1 cellular context compared by ENCODE assay signal in the genomic region with DNA sequence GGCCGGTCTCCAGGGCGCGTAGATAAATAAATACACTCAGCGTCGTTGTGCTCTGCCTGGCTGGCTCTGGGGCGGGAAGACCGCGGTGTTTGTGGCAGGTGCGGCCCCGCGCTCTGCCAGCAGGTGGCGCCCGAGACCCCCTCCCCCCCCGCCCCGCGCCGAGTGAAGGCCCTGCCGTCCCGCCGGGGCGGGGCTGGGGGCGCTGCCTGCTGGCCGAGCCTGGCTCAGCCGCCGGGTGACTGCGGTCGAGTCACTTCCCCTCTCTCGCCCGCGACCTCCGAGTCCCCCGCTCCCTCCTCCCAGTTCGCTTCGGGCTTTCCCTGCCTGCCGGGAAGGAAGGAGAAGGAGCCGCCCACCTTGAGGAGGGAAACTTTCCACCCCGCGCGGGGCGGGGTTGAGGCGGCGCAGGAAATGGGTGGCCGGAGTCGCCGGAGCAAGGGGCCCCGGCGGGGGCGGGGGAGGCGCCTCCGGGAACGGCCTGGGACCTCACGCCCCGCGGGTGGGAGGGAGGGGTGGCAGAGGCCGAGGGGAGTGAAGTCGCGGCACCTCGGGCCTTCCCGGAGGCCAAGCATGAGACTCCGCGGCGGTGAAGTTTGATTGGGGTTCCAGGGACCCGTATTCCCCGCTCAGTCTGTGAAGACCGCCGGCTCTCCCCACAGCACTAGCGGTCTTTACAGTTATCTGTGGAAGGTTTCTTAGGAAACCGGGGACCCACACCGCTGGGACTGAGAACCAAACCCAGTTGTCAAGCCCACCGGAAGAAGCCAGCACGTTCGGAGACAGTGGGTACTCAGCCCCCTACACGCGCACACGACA.
TF ChIP-seq lines count a peak whose summit lies in the region.

No MANE protein-coding gene starts in this region.

TF ChIP-seq in HepG2, 621 proteins besides CTCF, POLR2A, EP300 and RAD21 (continues in another document):
- peak; percentile 59 for TF ChIP-seq ZFX (CRISPR knock-in tag; IDR thresholded peaks at IDR 0.05; ENCODE audit: low read depth)
- no peak for TF ChIP-seq KLF9 (CRISPR knock-in tag; IDR thresholded peaks at IDR 0.05; ENCODE audit: low read depth)
- TF ChIP-seq SRSF4 (IDR thresholded peaks at IDR 0.05; ENCODE audit: low read depth, low read length, poor library complexity, severe bottlenecking): no peak
- TF ChIP-seq, protein P1, sequence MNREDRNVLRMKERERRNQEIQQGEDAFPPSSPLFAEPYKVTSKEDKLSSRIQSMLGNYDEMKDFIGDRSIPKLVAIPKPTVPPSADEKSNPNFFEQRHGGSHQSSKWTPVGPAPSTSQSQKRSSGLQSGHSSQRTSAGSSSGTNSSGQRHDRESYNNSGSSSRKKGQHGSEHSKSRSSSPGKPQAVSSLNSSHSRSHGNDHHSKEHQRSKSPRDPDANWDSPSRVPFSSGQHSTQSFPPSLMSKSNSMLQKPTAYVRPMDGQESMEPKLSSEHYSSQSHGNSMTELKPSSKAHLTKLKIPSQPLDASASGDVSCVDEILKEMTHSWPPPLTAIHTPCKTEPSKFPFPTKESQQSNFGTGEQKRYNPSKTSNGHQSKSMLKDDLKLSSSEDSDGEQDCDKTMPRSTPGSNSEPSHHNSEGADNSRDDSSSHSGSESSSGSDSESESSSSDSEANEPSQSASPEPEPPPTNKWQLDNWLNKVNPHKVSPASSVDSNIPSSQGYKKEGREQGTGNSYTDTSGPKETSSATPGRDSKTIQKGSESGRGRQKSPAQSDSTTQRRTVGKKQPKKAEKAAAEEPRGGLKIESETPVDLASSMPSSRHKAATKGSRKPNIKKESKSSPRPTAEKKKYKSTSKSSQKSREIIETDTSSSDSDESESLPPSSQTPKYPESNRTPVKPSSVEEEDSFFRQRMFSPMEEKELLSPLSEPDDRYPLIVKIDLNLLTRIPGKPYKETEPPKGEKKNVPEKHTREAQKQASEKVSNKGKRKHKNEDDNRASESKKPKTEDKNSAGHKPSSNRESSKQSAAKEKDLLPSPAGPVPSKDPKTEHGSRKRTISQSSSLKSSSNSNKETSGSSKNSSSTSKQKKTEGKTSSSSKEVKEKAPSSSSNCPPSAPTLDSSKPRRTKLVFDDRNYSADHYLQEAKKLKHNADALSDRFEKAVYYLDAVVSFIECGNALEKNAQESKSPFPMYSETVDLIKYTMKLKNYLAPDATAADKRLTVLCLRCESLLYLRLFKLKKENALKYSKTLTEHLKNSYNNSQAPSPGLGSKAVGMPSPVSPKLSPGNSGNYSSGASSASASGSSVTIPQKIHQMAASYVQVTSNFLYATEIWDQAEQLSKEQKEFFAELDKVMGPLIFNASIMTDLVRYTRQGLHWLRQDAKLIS (CRISPR knock-in tag; IDR thresholded peaks at IDR 0.05): no peak
- no peak for TF ChIP-seq RFXAP (CRISPR knock-in tag; IDR thresholded peaks at IDR 0.05; ENCODE audit: borderline replicate concordance)
- no peak for TF ChIP-seq NFRKB (IDR thresholded peaks at IDR 0.05)
- TF ChIP-seq ZNF30 (CRISPR knock-in tag; IDR thresholded peaks at IDR 0.05): no peak
- no peak for TF ChIP-seq ZNF547 (CRISPR knock-in tag; IDR thresholded peaks at IDR 0.05)
- TF ChIP-seq ZBTB42 (CRISPR knock-in tag; IDR thresholded peaks at IDR 0.05): no peak
- TF ChIP-seq, protein P2, sequence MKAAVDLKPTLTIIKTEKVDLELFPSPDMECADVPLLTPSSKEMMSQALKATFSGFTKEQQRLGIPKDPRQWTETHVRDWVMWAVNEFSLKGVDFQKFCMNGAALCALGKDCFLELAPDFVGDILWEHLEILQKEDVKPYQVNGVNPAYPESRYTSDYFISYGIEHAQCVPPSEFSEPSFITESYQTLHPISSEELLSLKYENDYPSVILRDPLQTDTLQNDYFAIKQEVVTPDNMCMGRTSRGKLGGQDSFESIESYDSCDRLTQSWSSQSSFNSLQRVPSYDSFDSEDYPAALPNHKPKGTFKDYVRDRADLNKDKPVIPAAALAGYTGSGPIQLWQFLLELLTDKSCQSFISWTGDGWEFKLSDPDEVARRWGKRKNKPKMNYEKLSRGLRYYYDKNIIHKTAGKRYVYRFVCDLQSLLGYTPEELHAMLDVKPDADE (CRISPR knock-in tag; IDR thresholded peaks at IDR 0.05): no peak
- TF ChIP-seq, protein P3, sequence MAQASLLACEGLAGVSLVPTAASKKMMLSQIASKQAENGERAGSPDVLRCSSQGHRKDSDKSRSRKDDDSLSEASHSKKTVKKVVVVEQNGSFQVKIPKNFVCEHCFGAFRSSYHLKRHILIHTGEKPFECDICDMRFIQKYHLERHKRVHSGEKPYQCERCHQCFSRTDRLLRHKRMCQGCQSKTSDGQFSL (CRISPR knock-in tag; IDR thresholded peaks at IDR 0.05): peak; percentile 81
- no peak for TF ChIP-seq ZNF253 (CRISPR knock-in tag; IDR thresholded peaks at IDR 0.05; ENCODE audit: borderline replicate concordance)
- TF ChIP-seq, protein P4, sequence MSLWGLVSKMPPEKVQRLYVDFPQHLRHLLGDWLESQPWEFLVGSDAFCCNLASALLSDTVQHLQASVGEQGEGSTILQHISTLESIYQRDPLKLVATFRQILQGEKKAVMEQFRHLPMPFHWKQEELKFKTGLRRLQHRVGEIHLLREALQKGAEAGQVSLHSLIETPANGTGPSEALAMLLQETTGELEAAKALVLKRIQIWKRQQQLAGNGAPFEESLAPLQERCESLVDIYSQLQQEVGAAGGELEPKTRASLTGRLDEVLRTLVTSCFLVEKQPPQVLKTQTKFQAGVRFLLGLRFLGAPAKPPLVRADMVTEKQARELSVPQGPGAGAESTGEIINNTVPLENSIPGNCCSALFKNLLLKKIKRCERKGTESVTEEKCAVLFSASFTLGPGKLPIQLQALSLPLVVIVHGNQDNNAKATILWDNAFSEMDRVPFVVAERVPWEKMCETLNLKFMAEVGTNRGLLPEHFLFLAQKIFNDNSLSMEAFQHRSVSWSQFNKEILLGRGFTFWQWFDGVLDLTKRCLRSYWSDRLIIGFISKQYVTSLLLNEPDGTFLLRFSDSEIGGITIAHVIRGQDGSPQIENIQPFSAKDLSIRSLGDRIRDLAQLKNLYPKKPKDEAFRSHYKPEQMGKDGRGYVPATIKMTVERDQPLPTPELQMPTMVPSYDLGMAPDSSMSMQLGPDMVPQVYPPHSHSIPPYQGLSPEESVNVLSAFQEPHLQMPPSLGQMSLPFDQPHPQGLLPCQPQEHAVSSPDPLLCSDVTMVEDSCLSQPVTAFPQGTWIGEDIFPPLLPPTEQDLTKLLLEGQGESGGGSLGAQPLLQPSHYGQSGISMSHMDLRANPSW (CRISPR knock-in tag; IDR thresholded peaks at IDR 0.05; ENCODE audit: borderline replicate concordance): no peak
- TF ChIP-seq, protein P5, sequence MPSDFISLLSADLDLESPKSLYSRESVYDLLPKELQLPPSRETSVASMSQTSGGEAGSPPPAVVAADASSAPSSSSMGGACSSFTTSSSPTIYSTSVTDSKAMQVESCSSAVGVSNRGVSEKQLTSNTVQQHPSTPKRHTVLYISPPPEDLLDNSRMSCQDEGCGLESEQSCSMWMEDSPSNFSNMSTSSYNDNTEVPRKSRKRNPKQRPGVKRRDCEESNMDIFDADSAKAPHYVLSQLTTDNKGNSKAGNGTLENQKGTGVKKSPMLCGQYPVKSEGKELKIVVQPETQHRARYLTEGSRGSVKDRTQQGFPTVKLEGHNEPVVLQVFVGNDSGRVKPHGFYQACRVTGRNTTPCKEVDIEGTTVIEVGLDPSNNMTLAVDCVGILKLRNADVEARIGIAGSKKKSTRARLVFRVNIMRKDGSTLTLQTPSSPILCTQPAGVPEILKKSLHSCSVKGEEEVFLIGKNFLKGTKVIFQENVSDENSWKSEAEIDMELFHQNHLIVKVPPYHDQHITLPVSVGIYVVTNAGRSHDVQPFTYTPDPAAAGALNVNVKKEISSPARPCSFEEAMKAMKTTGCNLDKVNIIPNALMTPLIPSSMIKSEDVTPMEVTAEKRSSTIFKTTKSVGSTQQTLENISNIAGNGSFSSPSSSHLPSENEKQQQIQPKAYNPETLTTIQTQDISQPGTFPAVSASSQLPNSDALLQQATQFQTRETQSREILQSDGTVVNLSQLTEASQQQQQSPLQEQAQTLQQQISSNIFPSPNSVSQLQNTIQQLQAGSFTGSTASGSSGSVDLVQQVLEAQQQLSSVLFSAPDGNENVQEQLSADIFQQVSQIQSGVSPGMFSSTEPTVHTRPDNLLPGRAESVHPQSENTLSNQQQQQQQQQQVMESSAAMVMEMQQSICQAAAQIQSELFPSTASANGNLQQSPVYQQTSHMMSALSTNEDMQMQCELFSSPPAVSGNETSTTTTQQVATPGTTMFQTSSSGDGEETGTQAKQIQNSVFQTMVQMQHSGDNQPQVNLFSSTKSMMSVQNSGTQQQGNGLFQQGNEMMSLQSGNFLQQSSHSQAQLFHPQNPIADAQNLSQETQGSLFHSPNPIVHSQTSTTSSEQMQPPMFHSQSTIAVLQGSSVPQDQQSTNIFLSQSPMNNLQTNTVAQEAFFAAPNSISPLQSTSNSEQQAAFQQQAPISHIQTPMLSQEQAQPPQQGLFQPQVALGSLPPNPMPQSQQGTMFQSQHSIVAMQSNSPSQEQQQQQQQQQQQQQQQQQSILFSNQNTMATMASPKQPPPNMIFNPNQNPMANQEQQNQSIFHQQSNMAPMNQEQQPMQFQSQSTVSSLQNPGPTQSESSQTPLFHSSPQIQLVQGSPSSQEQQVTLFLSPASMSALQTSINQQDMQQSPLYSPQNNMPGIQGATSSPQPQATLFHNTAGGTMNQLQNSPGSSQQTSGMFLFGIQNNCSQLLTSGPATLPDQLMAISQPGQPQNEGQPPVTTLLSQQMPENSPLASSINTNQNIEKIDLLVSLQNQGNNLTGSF (CRISPR knock-in tag; IDR thresholded peaks at IDR 0.05): no peak
- TF ChIP-seq ZNF460 (CRISPR knock-in tag; IDR thresholded peaks at IDR 0.05; ENCODE audit: borderline replicate concordance): no peak
- no peak for TF ChIP-seq ZNF562 (CRISPR knock-in tag; IDR thresholded peaks at IDR 0.05; ENCODE audit: borderline replicate concordance)
- TF ChIP-seq, protein P6, sequence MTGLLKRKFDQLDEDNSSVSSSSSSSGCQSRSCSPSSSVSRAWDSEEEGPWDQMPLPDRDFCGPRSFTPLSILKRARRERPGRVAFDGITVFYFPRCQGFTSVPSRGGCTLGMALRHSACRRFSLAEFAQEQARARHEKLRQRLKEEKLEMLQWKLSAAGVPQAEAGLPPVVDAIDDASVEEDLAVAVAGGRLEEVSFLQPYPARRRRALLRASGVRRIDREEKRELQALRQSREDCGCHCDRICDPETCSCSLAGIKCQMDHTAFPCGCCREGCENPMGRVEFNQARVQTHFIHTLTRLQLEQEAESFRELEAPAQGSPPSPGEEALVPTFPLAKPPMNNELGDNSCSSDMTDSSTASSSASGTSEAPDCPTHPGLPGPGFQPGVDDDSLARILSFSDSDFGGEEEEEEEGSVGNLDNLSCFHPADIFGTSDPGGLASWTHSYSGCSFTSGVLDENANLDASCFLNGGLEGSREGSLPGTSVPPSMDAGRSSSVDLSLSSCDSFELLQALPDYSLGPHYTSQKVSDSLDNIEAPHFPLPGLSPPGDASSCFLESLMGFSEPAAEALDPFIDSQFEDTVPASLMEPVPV (CRISPR knock-in tag; IDR thresholded peaks at IDR 0.05): no peak
- no peak for TF ChIP-seq ZSCAN31 (CRISPR knock-in tag; IDR thresholded peaks at IDR 0.05; ENCODE audit: low read depth)
- TF ChIP-seq JUND (CRISPR knock-in tag; IDR thresholded peaks at IDR 0.05): no peak
- peak; percentile 24; the same call in 1 of the 2 replicates for TF ChIP-seq TAF1 (CRISPR knock-in tag; IDR thresholded peaks at IDR 0.05)
- TF ChIP-seq, protein P7, sequence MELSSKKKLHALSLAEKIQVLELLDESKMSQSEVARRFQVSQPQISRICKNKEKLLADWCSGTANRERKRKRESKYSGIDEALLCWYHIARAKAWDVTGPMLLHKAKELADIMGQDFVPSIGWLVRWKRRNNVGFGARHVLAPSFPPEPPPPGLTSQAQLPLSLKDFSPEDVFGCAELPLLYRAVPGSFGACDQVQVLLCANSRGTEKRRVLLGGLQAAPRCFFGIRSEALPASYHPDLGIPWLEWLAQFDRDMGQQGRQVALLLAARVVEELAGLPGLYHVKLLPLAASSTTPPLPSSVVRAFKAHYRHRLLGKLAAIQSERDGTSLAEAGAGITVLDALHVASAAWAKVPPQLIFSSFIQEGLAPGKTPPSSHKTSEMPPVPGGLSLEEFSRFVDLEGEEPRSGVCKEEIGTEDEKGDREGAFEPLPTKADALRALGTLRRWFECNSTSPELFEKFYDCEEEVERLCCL (CRISPR knock-in tag; IDR thresholded peaks at IDR 0.05; ENCODE audit: borderline replicate concordance): no peak
- TF ChIP-seq, protein P8, sequence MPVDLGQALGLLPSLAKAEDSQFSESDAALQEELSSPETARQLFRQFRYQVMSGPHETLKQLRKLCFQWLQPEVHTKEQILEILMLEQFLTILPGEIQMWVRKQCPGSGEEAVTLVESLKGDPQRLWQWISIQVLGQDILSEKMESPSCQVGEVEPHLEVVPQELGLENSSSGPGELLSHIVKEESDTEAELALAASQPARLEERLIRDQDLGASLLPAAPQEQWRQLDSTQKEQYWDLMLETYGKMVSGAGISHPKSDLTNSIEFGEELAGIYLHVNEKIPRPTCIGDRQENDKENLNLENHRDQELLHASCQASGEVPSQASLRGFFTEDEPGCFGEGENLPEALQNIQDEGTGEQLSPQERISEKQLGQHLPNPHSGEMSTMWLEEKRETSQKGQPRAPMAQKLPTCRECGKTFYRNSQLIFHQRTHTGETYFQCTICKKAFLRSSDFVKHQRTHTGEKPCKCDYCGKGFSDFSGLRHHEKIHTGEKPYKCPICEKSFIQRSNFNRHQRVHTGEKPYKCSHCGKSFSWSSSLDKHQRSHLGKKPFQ (CRISPR knock-in tag; IDR thresholded peaks at IDR 0.05; ENCODE audit: insufficient replicate concordance): no peak
- TF ChIP-seq ZIK1 (CRISPR knock-in tag; IDR thresholded peaks at IDR 0.05; ENCODE audit: borderline replicate concordance, low read depth): no peak
- TF ChIP-seq REPIN1 (CRISPR knock-in tag; IDR thresholded peaks at IDR 0.05; ENCODE audit: borderline replicate concordance, low read depth): no peak
- no peak for TF ChIP-seq GLI4 (CRISPR knock-in tag; IDR thresholded peaks at IDR 0.05; ENCODE audit: borderline replicate concordance)
- TF ChIP-seq, protein P9, sequence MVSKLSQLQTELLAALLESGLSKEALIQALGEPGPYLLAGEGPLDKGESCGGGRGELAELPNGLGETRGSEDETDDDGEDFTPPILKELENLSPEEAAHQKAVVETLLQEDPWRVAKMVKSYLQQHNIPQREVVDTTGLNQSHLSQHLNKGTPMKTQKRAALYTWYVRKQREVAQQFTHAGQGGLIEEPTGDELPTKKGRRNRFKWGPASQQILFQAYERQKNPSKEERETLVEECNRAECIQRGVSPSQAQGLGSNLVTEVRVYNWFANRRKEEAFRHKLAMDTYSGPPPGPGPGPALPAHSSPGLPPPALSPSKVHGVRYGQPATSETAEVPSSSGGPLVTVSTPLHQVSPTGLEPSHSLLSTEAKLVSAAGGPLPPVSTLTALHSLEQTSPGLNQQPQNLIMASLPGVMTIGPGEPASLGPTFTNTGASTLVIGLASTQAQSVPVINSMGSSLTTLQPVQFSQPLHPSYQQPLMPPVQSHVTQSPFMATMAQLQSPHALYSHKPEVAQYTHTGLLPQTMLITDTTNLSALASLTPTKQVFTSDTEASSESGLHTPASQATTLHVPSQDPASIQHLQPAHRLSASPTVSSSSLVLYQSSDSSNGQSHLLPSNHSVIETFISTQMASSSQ (IDR thresholded peaks at IDR 0.05; ENCODE audit: low read depth): no peak
- TF ChIP-seq, protein P9 (CRISPR knock-in tag; IDR thresholded peaks at IDR 0.05; ENCODE audit: borderline replicate concordance): 0 out of 2 replicates have a peak, but pooled peaks have one; percentile 30
